ENCODE assay signal across 9 cellular contexts in the genomic region with DNA sequence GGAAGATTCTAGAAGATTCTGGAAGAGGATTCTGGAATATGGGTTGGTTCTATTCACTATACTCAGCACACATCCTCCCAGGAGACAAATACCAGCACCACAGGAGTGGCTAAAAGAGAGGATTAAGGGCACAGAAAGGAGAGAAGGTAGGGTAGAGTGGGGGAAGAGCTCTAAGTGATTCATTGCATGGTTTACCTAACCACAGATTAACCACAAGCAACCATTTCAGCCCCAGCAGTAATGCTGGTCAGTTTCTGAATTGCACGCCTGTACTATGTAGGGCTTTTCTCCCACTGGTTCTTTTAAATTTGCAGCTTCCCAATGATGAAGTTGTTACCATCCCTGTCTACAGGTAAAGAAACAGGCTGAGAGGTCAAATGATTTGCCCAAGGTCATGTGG.
DNase-seq lines count a peak whose midpoint lies in the region; ATAC-seq, FAIRE-seq and TF ChIP-seq lines count a peak whose summit lies in the region.
"Had no signal": no experiment of that assay in that cellular context is flagged by ENCODE, and none has a peak within 500 bp of the region (broad histone marks: within the 10 kb centered on the region; RNA-seq: fewer than 3 reads in every experiment).

No MANE protein-coding gene starts in this region.

- no peak for ATAC-seq in HepG2

- no peak for TF ChIP-seq POLR2A in HepG2 (IDR thresholded peaks at IDR 0.05; ENCODE audit: insufficient read depth in 1 of 2, low read depth in 2 of 2, low read length in 2 of 2)
- TF ChIP-seq POLR2A in tibial nerve (IDR thresholded peaks at IDR 0.05), result no peak

- H2AFZ ChIP-seq in HepG2 (ENCODE audit: low read length), result no peak overlapping the region

- WGBS in HepG2 (ENCODE audit: low lambda C conversion rate), result 27% methylated on average over 1 of the region's 1 CpG
- 90 to 93% methylated on average over 1 of the region's 1 CpG for WGBS in tibial nerve, 2 donors

- H3K9ac ChIP-seq in BLaER1 (no peak overlapping the region), HepG2 (ENCODE audit: insufficient read depth, low read depth, low read length) (no peak overlapping the region)

- no peak overlapping the region for H3K4me3 ChIP-seq in BLaER1
- no peak overlapping the region for H3K4me3 ChIP-seq in choroid plexus epithelial cell (ENCODE audit: low read depth, low read length)
- no peak overlapping the region for H3K4me3 ChIP-seq in HepG2 (replicated peaks in 1 of 3; ENCODE audit: insufficient read depth in 1 of 3, low read depth in 2 of 3, low read length in 3 of 3)
- no peak overlapping the region for H3K4me3 ChIP-seq in tibial nerve
- H3K4me3 ChIP-seq in MG63, result no peak overlapping the region

- TF ChIP-seq RAD21 in HepG2 (CRISPR knock-in tag; IDR thresholded peaks at IDR 0.05), result no peak

- FAIRE-seq in HepG2 (lab: Jason Lieb, UNC), result no peak

- H3K27ac ChIP-seq in BLaER1, result no peak overlapping the region
- no peak overlapping the region for H3K27ac ChIP-seq in HepG2 (ENCODE audit: extremely low read length, insufficient read depth, low read length)
- no peak overlapping the region for H3K27ac ChIP-seq in tibial nerve

- no peak for TF ChIP-seq EP300 in HepG2 (IDR thresholded peaks at IDR 0.05; ENCODE audit: low read depth in 2 of 2, low read length in 2 of 2)
- no peak for TF ChIP-seq EP300 in HepG2 (CRISPR knock-in tag; IDR thresholded peaks at IDR 0.05; ENCODE audit: borderline replicate concordance)
- TF ChIP-seq EP300 in tibial nerve (IDR thresholded peaks at IDR 0.05), result peak in 1 of 2 donors; percentile 21

- TF ChIP-seq CTCF in GM20000 (IDR thresholded peaks at IDR 0.05; ENCODE audit: extremely low read depth, missing control alignments) (no peak), choroid plexus epithelial cell (conservative IDR thresholded peaks at IDR 0.05; ENCODE audit: low read depth, low read length) (peak; percentile 40), HepG2 (CRISPR knock-in tag; IDR thresholded peaks at IDR 0.05) (no peak), tibial nerve (IDR thresholded peaks at IDR 0.05) (no peak), GM13976 (IDR thresholded peaks at IDR 0.05; ENCODE audit: borderline replicate concordance, control extremely low read depth, extremely low read depth, insufficient read depth, missing control alignments) (no peak)

- CTCF ChIA-PET in HepG2 (lab: Yijun Ruan, JAX; ENCODE audit: low intra/inter-chr PET ratio, low total read pairs), result no interaction called here

- H3K4me2 ChIP-seq in BLaER1, result peak overlapping the region; percentile 25
- H3K4me2 ChIP-seq in HepG2 (ENCODE audit: low read depth, low read length), result no peak overlapping the region

- BruUV-seq in HepG2 (replicated peaks; lab: Mats Ljungman, UMichigan), result no TSS peak

- H3K27me3 ChIP-seq in BLaER1 (no peaks in the 10 kb centered on the region), HepG2 (ENCODE audit: control insufficient read depth in 1 of 2, insufficient read depth in 2 of 2, low read length in 2 of 2) (peaks cover 2 to 28% of the 10 kb centered on the region in 2 experiments; a peak in 3 of 5 replicates), tibial nerve (no peaks in the 10 kb centered on the region), MG63 (no peaks in the 10 kb centered on the region)

- H3K4me1 ChIP-seq in BLaER1 (peaks cover 42% of the 10 kb centered on the region), HepG2 (ENCODE audit: insufficient read depth, low read length) (no peaks in the 10 kb centered on the region; the same call in 1 of the 2 replicates), tibial nerve (peaks cover 0 to 8% (median 2%) of the 10 kb centered on the region in 4 donors)

- DNase-seq in GM20000 (ENCODE audit: low spot score) (peak; percentile 17), HS-5 (ENCODE audit: low read depth) (peak; percentile 35), choroid plexus epithelial cell (ENCODE audit: low read depth) (peak; percentile 75), HepG2 (ENCODE audit: low spot score) (no peak), tibial nerve (ENCODE audit: low spot score in 2 of 2) (no peak), MG63 (no peak), GM13976 (ENCODE audit: low spot score) (no peak)
- DNase-seq: activated T-cell treated with anti-CD3 and anti-CD28 coated beads, Interleukin-2, amount 50 U/mL, for 24 hours had no signal

- intact Hi-C loops in HepG2 (cut with micrococcal nuclease; ENCODE audit: unreplicated experiment), result no loop called here

- H4K20me1 ChIP-seq in BLaER1 (no peaks in the 10 kb centered on the region), HepG2 (ENCODE audit: insufficient read depth, low read length) (no peaks in the 10 kb centered on the region)

- in situ Hi-C loops in HepG2 (cut with HindIII; ENCODE audit: extremely low pct_ligation_motif_present, low pct_unique_long_range_greater_than_20kb) (no loop called here), GM13976 (cut with MboI; ENCODE audit: low sequenced_read_pairs, unreplicated experiment) (no loop called here)

- H3K9me3 ChIP-seq in BLaER1 (no peaks in the 10 kb centered on the region), HepG2 (ENCODE audit: low read length) (no peaks in the 10 kb centered on the region), tibial nerve (no peaks in the 10 kb centered on the region), MG63 (no peaks in the 10 kb centered on the region)

- H3K79me2 ChIP-seq in HepG2 (ENCODE audit: insufficient read depth, low read length), result no peaks in the 10 kb centered on the region

- H3K36me3 ChIP-seq in BLaER1 (no peaks in the 10 kb centered on the region), HepG2 (replicated peaks in 1 of 2; ENCODE audit: control insufficient read depth in 1 of 2, insufficient read depth in 2 of 2, low read length in 2 of 2) (no peaks in the 10 kb centered on the region), tibial nerve (no peaks in the 10 kb centered on the region), MG63 (no peaks in the 10 kb centered on the region)

- POLR2A ChIA-PET in HepG2 (lab: Yijun Ruan, JAX), result no interaction called here

TF ChIP-seq in HepG2, 621 proteins besides CTCF, POLR2A, EP300 and RAD21 (continues in another document):
- no peak for TF ChIP-seq REL (CRISPR knock-in tag; conservative IDR thresholded peaks at IDR 0.05)
- TF ChIP-seq ZNF777 (CRISPR knock-in tag; IDR thresholded peaks at IDR 0.05), result no peak
- no peak for TF ChIP-seq HOXA7 (CRISPR knock-in tag; IDR thresholded peaks at IDR 0.05)
- TF ChIP-seq ZC3H13 (CRISPR knock-in tag; IDR thresholded peaks at IDR 0.05), result no peak
- TF ChIP-seq ZNF792 (CRISPR knock-in tag; IDR thresholded peaks at IDR 0.05), result no peak
- no peak for TF ChIP-seq ZSCAN29 (CRISPR knock-in tag; conservative IDR thresholded peaks at IDR 0.05)
- TF ChIP-seq ZNF33A (CRISPR knock-in tag; IDR thresholded peaks at IDR 0.05; ENCODE audit: borderline replicate concordance), result no peak
- no peak for TF ChIP-seq NFYB (CRISPR knock-in tag; IDR thresholded peaks at IDR 0.05)
- TF ChIP-seq NRL (CRISPR knock-in tag; IDR thresholded peaks at IDR 0.05; ENCODE audit: borderline replicate concordance), result no peak
- TF ChIP-seq, protein P1, sequence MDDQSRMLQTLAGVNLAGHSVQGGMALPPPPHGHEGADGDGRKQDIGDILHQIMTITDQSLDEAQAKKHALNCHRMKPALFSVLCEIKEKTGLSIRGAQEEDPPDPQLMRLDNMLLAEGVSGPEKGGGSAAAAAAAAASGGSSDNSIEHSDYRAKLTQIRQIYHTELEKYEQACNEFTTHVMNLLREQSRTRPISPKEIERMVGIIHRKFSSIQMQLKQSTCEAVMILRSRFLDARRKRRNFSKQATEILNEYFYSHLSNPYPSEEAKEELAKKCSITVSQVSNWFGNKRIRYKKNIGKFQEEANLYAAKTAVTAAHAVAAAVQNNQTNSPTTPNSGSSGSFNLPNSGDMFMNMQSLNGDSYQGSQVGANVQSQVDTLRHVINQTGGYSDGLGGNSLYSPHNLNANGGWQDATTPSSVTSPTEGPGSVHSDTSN (CRISPR knock-in tag; IDR thresholded peaks at IDR 0.05; ENCODE audit: borderline replicate concordance), result no peak
- TF ChIP-seq, protein P2, sequence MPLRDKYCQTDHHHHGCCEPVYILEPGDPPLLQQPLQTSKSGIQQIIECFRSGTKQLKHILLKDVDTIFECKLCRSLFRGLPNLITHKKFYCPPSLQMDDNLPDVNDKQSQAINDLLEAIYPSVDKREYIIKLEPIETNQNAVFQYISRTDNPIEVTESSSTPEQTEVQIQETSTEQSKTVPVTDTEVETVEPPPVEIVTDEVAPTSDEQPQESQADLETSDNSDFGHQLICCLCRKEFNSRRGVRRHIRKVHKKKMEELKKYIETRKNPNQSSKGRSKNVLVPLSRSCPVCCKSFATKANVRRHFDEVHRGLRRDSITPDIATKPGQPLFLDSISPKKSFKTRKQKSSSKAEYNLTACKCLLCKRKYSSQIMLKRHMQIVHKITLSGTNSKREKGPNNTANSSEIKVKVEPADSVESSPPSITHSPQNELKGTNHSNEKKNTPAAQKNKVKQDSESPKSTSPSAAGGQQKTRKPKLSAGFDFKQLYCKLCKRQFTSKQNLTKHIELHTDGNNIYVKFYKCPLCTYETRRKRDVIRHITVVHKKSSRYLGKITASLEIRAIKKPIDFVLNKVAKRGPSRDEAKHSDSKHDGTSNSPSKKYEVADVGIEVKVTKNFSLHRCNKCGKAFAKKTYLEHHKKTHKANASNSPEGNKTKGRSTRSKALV (CRISPR knock-in tag; IDR thresholded peaks at IDR 0.05), result no peak
- no peak for TF ChIP-seq KAT2B (IDR thresholded peaks at IDR 0.05; ENCODE audit: borderline replicate concordance, low read depth, low read length)
- TF ChIP-seq, protein P3, sequence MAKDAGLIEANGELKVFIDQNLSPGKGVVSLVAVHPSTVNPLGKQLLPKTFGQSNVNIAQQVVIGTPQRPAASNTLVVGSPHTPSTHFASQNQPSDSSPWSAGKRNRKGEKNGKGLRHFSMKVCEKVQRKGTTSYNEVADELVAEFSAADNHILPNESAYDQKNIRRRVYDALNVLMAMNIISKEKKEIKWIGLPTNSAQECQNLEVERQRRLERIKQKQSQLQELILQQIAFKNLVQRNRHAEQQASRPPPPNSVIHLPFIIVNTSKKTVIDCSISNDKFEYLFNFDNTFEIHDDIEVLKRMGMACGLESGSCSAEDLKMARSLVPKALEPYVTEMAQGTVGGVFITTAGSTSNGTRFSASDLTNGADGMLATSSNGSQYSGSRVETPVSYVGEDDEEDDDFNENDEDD (CRISPR knock-in tag; IDR thresholded peaks at IDR 0.05; ENCODE audit: borderline replicate concordance), result no peak
- TF ChIP-seq NFE2L2 (IDR thresholded peaks at IDR 0.05; ENCODE audit: low read length), result no peak
- TF ChIP-seq PLRG1 (conservative IDR thresholded peaks at IDR 0.05), result no peak
- no peak for TF ChIP-seq PAWR (CRISPR knock-in tag; IDR thresholded peaks at IDR 0.05; ENCODE audit: borderline replicate concordance)

Comparison
In these comparisons a context has a peak if more than half of its experiments do, and no peak if none do; other contexts are left out.
1. DNase-seq: peak in GM20000 (single experiment), HS-5 (single experiment) and choroid plexus epithelial cell (single experiment); none in HepG2 (single experiment), tibial nerve (0 of 2), MG63 (single experiment) and GM13976 (single experiment).